ENCODE assay signal across 8 cellular contexts in genomic region chr2:240840435-240841060, GRCh38. TPM values are rescaled to one million over a fixed set of nuclear protein-coding genes. Genes with fewer than 3 reads are reported as not detected.
DNase-seq lines count a peak whose midpoint lies in the region; ATAC-seq and TF ChIP-seq lines count a peak whose summit lies in the region.

No MANE protein-coding gene starts in this region.

- no peaks in the 10 kb centered on the region for H3K27me3 ChIP-seq in naive thymus-derived CD4-positive, alpha-beta T cell (ENCODE audit: control insufficient read depth in 2 of 2, insufficient read depth in 2 of 2, low read length in 2 of 2)
- H3K27me3 ChIP-seq in CD8-positive, alpha-beta memory T cell (ENCODE audit: insufficient read depth, low read length, poor library complexity, severe bottlenecking) = peaks cover 3% of the 10 kb centered on the region

- no peaks in the 10 kb centered on the region for H3K36me3 ChIP-seq in naive thymus-derived CD4-positive, alpha-beta T cell (ENCODE audit: control insufficient read depth in 2 of 3, insufficient read depth in 3 of 3, low read length in 3 of 3)
- H3K36me3 ChIP-seq in CD8-positive, alpha-beta memory T cell (ENCODE audit: insufficient read depth, low read length) = no peaks in the 10 kb centered on the region

- no peaks in the 10 kb centered on the region for H3K36me3 Mint-ChIP-seq in naive thymus-derived CD4-positive, alpha-beta T cell
- H3K36me3 Mint-ChIP-seq in CD8-positive, alpha-beta memory T cell = no peaks in the 10 kb centered on the region

- H3K4me3 Mint-ChIP-seq in naive thymus-derived CD4-positive, alpha-beta T cell = no peak overlapping the region
- H3K4me3 Mint-ChIP-seq in CD8-positive, alpha-beta memory T cell = no peak overlapping the region

- H3K4me3 ChIP-seq in naive thymus-derived CD4-positive, alpha-beta T cell (ENCODE audit: low read length) = no peak overlapping the region
- H3K4me3 ChIP-seq in CD8-positive, alpha-beta memory T cell (ENCODE audit: low read length) = no peak overlapping the region

- no peaks in the 10 kb centered on the region for H3K9me3 ChIP-seq in naive thymus-derived CD4-positive, alpha-beta T cell (ENCODE audit: control insufficient read depth in 2 of 3, low read length in 3 of 3)
- no peaks in the 10 kb centered on the region for H3K9me3 ChIP-seq in CD8-positive, alpha-beta memory T cell (ENCODE audit: low read length)

- peaks cover 0 to 11% (median 0%) of the 10 kb centered on the region in 11 donors for H3K9me3 Mint-ChIP-seq in naive thymus-derived CD4-positive, alpha-beta T cell
- no peaks in the 10 kb centered on the region for H3K9me3 Mint-ChIP-seq in CD8-positive, alpha-beta memory T cell

- peak; percentile 12 for ATAC-seq in naive thymus-derived CD4-positive, alpha-beta T cell
- no peak for ATAC-seq in GM19467 (IDR thresholded peaks at IDR 0.05; ENCODE audit: unreplicated experiment)

- POLR2A ChIA-PET in naive thymus-derived CD4-positive, alpha-beta T cell (lab: Charles Lee) = no interaction called here
- POLR2A ChIA-PET in CD8-positive, alpha-beta memory T cell (lab: Charles Lee) = no interaction called here

- peak; percentile 61 for DNase-seq in DMS114 treated with DMSO at 0.1 percent for 48 hours (lab: John Stamatoyannopoulos, UW; ENCODE audit: unreplicated experiment)
- DNase-seq in HK-2 (ENCODE audit: unreplicated experiment) = peak; percentile 66
- DNase-seq in RPMI7951 (ENCODE audit: low read depth) = peak; percentile 81
- DNase-seq in erythroblast (lab: John Stamatoyannopoulos, UW) = peak; percentile 16 to 34
- DNase-seq in naive thymus-derived CD4-positive, alpha-beta T cell = peak in 2 of 9 donors; percentile 28 to 29
- DNase-seq in activated effector memory CD4-positive, alpha-beta T cell treated with Interleukin-2 at 50 U/mL for 16 hours = no peak
- DNase-seq in CD8-positive, alpha-beta memory T cell = no peak

- TF ChIP-seq POLR2A in erythroblast (IDR thresholded peaks at IDR 0.05; ENCODE audit: low read length) = no peak

- no peak overlapping the region for H3K27ac Mint-ChIP-seq in naive thymus-derived CD4-positive, alpha-beta T cell
- H3K27ac Mint-ChIP-seq in CD8-positive, alpha-beta memory T cell = no peak overlapping the region

- intact Hi-C loops in naive thymus-derived CD4-positive, alpha-beta T cell (cut with micrococcal nuclease) = loop anchor here in 1 of 2 donors (1.0 kb wide), 1 partner anchor 326 kb away; no protein-coding TSS in a partner anchor

- H3K4me1 ChIP-seq in naive thymus-derived CD4-positive, alpha-beta T cell (ENCODE audit: control insufficient read depth in 2 of 2, insufficient read depth in 2 of 2, low read length in 2 of 2) = no peaks in the 10 kb centered on the region
- H3K4me1 ChIP-seq in CD8-positive, alpha-beta memory T cell (ENCODE audit: insufficient read depth, low read length) = no peaks in the 10 kb centered on the region

- CTCF ChIA-PET in naive thymus-derived CD4-positive, alpha-beta T cell (lab: Charles Lee) = interaction anchor here (0.8 to 2.0 kb wide), 3 partner anchors 16 to 819 kb away, joined by 3 to 8 read pairs (median 4); no protein-coding TSS in a partner anchor
- CTCF ChIA-PET in CD8-positive, alpha-beta memory T cell (lab: Charles Lee) = interaction anchor here (0.7 to 4.0 kb wide), 4 partner anchors 11 to 326 kb away, joined by 3 to 26 read pairs (median 7); no protein-coding TSS in a partner anchor

- no peaks in the 10 kb centered on the region for H3K4me1 Mint-ChIP-seq in naive thymus-derived CD4-positive, alpha-beta T cell
- no peaks in the 10 kb centered on the region for H3K4me1 Mint-ChIP-seq in CD8-positive, alpha-beta memory T cell

- no peak overlapping the region for H3K27ac ChIP-seq in naive thymus-derived CD4-positive, alpha-beta T cell (ENCODE audit: low read depth, low read length)
- no peak overlapping the region for H3K27ac ChIP-seq in CD8-positive, alpha-beta memory T cell (ENCODE audit: low read depth, low read length)

- H3K27me3 Mint-ChIP-seq in naive thymus-derived CD4-positive, alpha-beta T cell = peaks cover 0 to 5% (median 0%) of the 10 kb centered on the region in 5 donors
- H3K27me3 Mint-ChIP-seq in CD8-positive, alpha-beta memory T cell = peaks cover 3 to 12% of the 10 kb centered on the region in 2 donors

RNA-seq across cellular contexts. Expression of gene KIF1A, which starts 20.5 kb away (rescaled TPM):
- total RNA-seq in RPMI7951 (2014; rRNA removed; shearing (Covaris generic)) = 0.36 TPM in 1 of 2 replicates, not detected in the other
- total RNA-seq in naive thymus-derived CD4-positive, alpha-beta T cell = under 1 TPM in 1 of 5 experiments, not detected in 4; 0.24 TPM
- polyA plus RNA-seq in naive thymus-derived CD4-positive, alpha-beta T cell = not detected
- total RNA-seq in CD8-positive, alpha-beta memory T cell = 1 to 10 TPM; 1.6 to 1.8 TPM
- polyA plus RNA-seq in CD8-positive, alpha-beta memory T cell = not detected

RNA-seq across cellular contexts. Expression of gene AGXT, which starts 28.1 kb away (rescaled TPM):
- total RNA-seq in RPMI7951 (2014; rRNA removed; shearing (Covaris generic)) = 0.10 and 0.24 TPM in 2 replicates
- not detected for total RNA-seq in naive thymus-derived CD4-positive, alpha-beta T cell
- polyA plus RNA-seq in naive thymus-derived CD4-positive, alpha-beta T cell = not detected
- total RNA-seq in CD8-positive, alpha-beta memory T cell = not detected
- not detected for polyA plus RNA-seq in CD8-positive, alpha-beta memory T cell

RNA-seq across cellular contexts. Expression of gene MAB21L4, which starts 55.4 kb away (rescaled TPM):
- total RNA-seq in RPMI7951 (2014; rRNA removed; shearing (Covaris generic)) = not detected in 2 replicates
- total RNA-seq in naive thymus-derived CD4-positive, alpha-beta T cell = not detected
- polyA plus RNA-seq in naive thymus-derived CD4-positive, alpha-beta T cell = not detected
- total RNA-seq in CD8-positive, alpha-beta memory T cell = not detected
- polyA plus RNA-seq in CD8-positive, alpha-beta memory T cell = not detected

Comparison
In these comparisons a context has a peak if more than half of its experiments do, and no peak if none do; other contexts are left out.
1. DNase-seq: peak in DMS114 treated with DMSO at 0.1 percent for 48 hours (single experiment), HK-2 (single experiment), RPMI7951 (single experiment) and erythroblast (2 of 2); none in activated effector memory CD4-positive, alpha-beta T cell treated with Interleukin-2 at 50 U/mL for 16 hours (single experiment) and CD8-positive, alpha-beta memory T cell (0 of 5).